ENCODE assay signal across 8 cellular contexts in genomic region chr10:89700914-89701237, GRCh38. TPM values are rescaled to one million over a fixed set of nuclear protein-coding genes. Genes with fewer than 3 reads are reported as not detected.
DNase-seq lines count a peak whose midpoint lies in the region; ATAC-seq and TF ChIP-seq lines count a peak whose summit lies in the region.

No MANE protein-coding gene starts in this region.

- peak overlapping the region; percentile 94 for H3K27ac Mint-ChIP-seq in T-helper 17 cell

- H3K4me3 ChIP-seq in GM12865 (ENCODE audit: low read depth, low read length) (peak overlapping the region; percentile 97), fibroblast of villous mesenchyme (ENCODE audit: low read depth, low read length) (peak overlapping the region; percentile 99), retinal pigment epithelial cell (ENCODE audit: low read length) (peak overlapping the region; percentile 93)

- TF ChIP-seq CTCF in GM12865 (IDR thresholded peaks at IDR 0.05; ENCODE audit: insufficient read depth, low read depth, low read length, missing control alignments) (no peak), fibroblast of villous mesenchyme (IDR thresholded peaks at IDR 0.05; ENCODE audit: insufficient read depth, low read depth, low read length) (no peak), retinal pigment epithelial cell (conservative IDR thresholded peaks at IDR 0.05; ENCODE audit: low read depth, low read length) (no peak), GM20000 (IDR thresholded peaks at IDR 0.05; ENCODE audit: extremely low read depth, missing control alignments) (no peak)

- peak overlapping the region; percentile 98 for H3K4me3 Mint-ChIP-seq in T-helper 17 cell

- ATAC-seq in T-helper 17 cell (no peak), HG03520 (IDR thresholded peaks at IDR 0.05; ENCODE audit: unreplicated experiment) (no peak)

- H3K27me3 Mint-ChIP-seq in T-helper 17 cell: no peaks in the 10 kb centered on the region

- H3K36me3 Mint-ChIP-seq in T-helper 17 cell (ENCODE audit: low read depth): no peaks in the 10 kb centered on the region

- peaks cover 18% of the 10 kb centered on the region for H3K4me1 Mint-ChIP-seq in T-helper 17 cell

- no peak for DNase-seq in GM12865 (ENCODE audit: low read depth)
- DNase-seq in T-helper 17 cell: no peak
- no peak for DNase-seq in fibroblast of villous mesenchyme (ENCODE audit: low read depth)
- no peak for DNase-seq in retinal pigment epithelial cell (ENCODE audit: low read depth)
- no peak for DNase-seq in SHP77 treated with DMSO at 0.1 percent for 48 hours (lab: John Stamatoyannopoulos, UW)
- no peak for DNase-seq in GM20000 (ENCODE audit: low spot score)
- no peak for DNase-seq in cerebellum (ENCODE audit: low spot score)

- H3K9me3 ChIP-seq in T-helper 17 cell (ENCODE audit: control insufficient read depth, low read length, poor library complexity, severe bottlenecking): no peaks in the 10 kb centered on the region

RNA-seq across cellular contexts. Expression of gene KIF20B, which starts 0.5 kb away (rescaled TPM):
- total RNA-seq in T-helper 17 cell (10 to 100 TPM; 17.6 to 36.2 TPM), fibroblast of villous mesenchyme (10.3 and 19.9 TPM in 2 replicates), cerebellum (10.7 TPM)

RNA-seq across cellular contexts. Expression of gene PANK1, which starts 55.8 kb away (rescaled TPM):
- 1 to 10 TPM; 1.2 to 1.6 TPM for total RNA-seq in T-helper 17 cell
- 5.8 and 7.3 TPM in 2 replicates for total RNA-seq in fibroblast of villous mesenchyme
- 29.7 TPM for total RNA-seq in cerebellum
